ENCODE assay signal across 13 cellular contexts in genomic region chrX:49037883-49038475, GRCh38. TPM values are rescaled to one million over a fixed set of nuclear protein-coding genes. Genes with fewer than 3 reads are reported as not detected.
DNase-seq lines count a peak whose midpoint lies in the region; ATAC-seq and TF ChIP-seq lines count a peak whose summit lies in the region.
"Had no signal": no experiment of that assay in that cellular context is flagged by ENCODE, and none has a peak within 500 bp of the region (broad histone marks: within the 10 kb centered on the region; RNA-seq: fewer than 3 reads in every experiment).

No MANE protein-coding gene starts in this region.

- H3K27ac Mint-ChIP-seq in endothelial cell (ENCODE audit: unreplicated experiment) = peak overlapping the region; percentile 48
- H3K27ac Mint-ChIP-seq in progenitor cell of endocrine pancreas = peak overlapping the region; percentile 86

- H3K36me3 Mint-ChIP-seq in endothelial cell (ENCODE audit: low read depth, unreplicated experiment) = peaks cover 18% of the 10 kb centered on the region
- peaks cover 18% of the 10 kb centered on the region for H3K36me3 Mint-ChIP-seq in progenitor cell of endocrine pancreas (ENCODE audit: insufficient read depth)

- H4K20me1 ChIP-seq in GM23248 (ENCODE audit: insufficient read depth) = no peaks in the 10 kb centered on the region

- H3K27me3 ChIP-seq in GM23248 (replicated peaks; ENCODE audit: insufficient read depth) (no peaks in the 10 kb centered on the region), ascending aorta (no peaks in the 10 kb centered on the region)
- H3K27me3 ChIP-seq: MG63 had no signal

- H3K9me3 Mint-ChIP-seq in endothelial cell (ENCODE audit: unreplicated experiment) (no peaks in the 10 kb centered on the region), progenitor cell of endocrine pancreas (ENCODE audit: low read depth) (peaks cover 7% of the 10 kb centered on the region)

- intact Hi-C loops in ascending aorta (cut with DNase I) = no loop called here

- H3K9ac ChIP-seq in GM23248 = no peak overlapping the region

- H3K27me3 Mint-ChIP-seq in endothelial cell (ENCODE audit: unreplicated experiment) (peaks cover 9% of the 10 kb centered on the region), progenitor cell of endocrine pancreas (no peaks in the 10 kb centered on the region)

- DNase-seq in GM23248 = peak; percentile 62
- DNase-seq in M059J (ENCODE audit: low read depth) = peak; percentile 51
- DNase-seq in endothelial cell (ENCODE audit: low spot score) = no peak
- no peak for DNase-seq in progenitor cell of endocrine pancreas (ENCODE audit: low spot score, unreplicated experiment)
- no peak for DNase-seq in ascending aorta (ENCODE audit: low spot score in 2 of 2)
- DNase-seq: activated CD4-positive, alpha-beta T cell treated with anti-CD3 and anti-CD28 coated beads, Interleukin-2, amount 50 U/mL, for 1 hour; activated naive CD4-positive, alpha-beta T cell; foreskin melanocyte; MG63; NCI-H2081; right cardiac atrium had no signal

- no peak for ATAC-seq in SK-N-SH treated with all-trans-retinoic acid at 6 μM for 48 hours
- no peak for ATAC-seq in GM19023 (IDR thresholded peaks at IDR 0.05; ENCODE audit: unreplicated experiment)
- ATAC-seq: right cardiac atrium had no signal

- no peak for TF ChIP-seq CTCF in endothelial cell (IDR thresholded peaks at IDR 0.05; ENCODE audit: unreplicated experiment)
- no peak for TF ChIP-seq CTCF in progenitor cell of endocrine pancreas (IDR thresholded peaks at IDR 0.05; ENCODE audit: unreplicated experiment)
- no peak for TF ChIP-seq CTCF in ascending aorta (IDR thresholded peaks at IDR 0.05)

- H3K4me1 ChIP-seq in GM23248 (ENCODE audit: insufficient read depth) = peaks cover 13% of the 10 kb centered on the region
- peaks cover 0 to 3% of the 10 kb centered on the region in 2 donors for H3K4me1 ChIP-seq in ascending aorta

- H3K9me2 ChIP-seq in GM23248 (ENCODE audit: insufficient read depth) = no peaks in the 10 kb centered on the region

- H3K79me2 ChIP-seq in GM23248 (ENCODE audit: insufficient read depth) = peaks cover 76% of the 10 kb centered on the region

- no peak overlapping the region for H2AFZ ChIP-seq in GM23248

- in situ Hi-C loops in GM23248 (cut with MboI) = loop anchor here (25.0 kb wide), 1 partner anchor 101 kb away; no protein-coding TSS in a partner anchor

- no peak overlapping the region for H3K4me3 ChIP-seq in GM23248
- H3K4me3 ChIP-seq in ascending aorta = no peak overlapping the region
- H3K4me3 ChIP-seq: MG63 had no signal

- H3F3A ChIP-seq in GM23248 (ENCODE audit: insufficient read depth) = peaks cover 26% of the 10 kb centered on the region; the same call in 1 of the 2 replicates

- H3K36me3 ChIP-seq in GM23248 (ENCODE audit: low read depth) = no peaks in the 10 kb centered on the region; the same call in 1 of the 2 replicates
- peaks cover 33 to 51% of the 10 kb centered on the region in 2 donors for H3K36me3 ChIP-seq in ascending aorta

- peak overlapping the region; percentile 51; the same call in 1 of the 2 replicates for H3K27ac ChIP-seq in GM23248
- H3K27ac ChIP-seq in ascending aorta = peak overlapping the region in 1 of 2 donors; percentile 98

- no peak overlapping the region for H3K4me2 ChIP-seq in GM23248 (ENCODE audit: unreplicated experiment)

- H3K4me3 Mint-ChIP-seq in endothelial cell (ENCODE audit: unreplicated experiment) = peak overlapping the region; percentile 47
- H3K4me3 Mint-ChIP-seq in progenitor cell of endocrine pancreas (ENCODE audit: low read depth) = no peak overlapping the region

- WGBS in GM23248 (ENCODE audit: low coverage in 1 of 2, low lambda C conversion rate in 2 of 2, missing lambda C conversion rate in 2 of 2), 2 experiments = 70 to 90% methylated on average over 4 to 13 of the region's 15 CpGs

- H3K4me1 Mint-ChIP-seq in endothelial cell (ENCODE audit: unreplicated experiment) = peaks cover 28% of the 10 kb centered on the region
- peaks cover 18% of the 10 kb centered on the region for H3K4me1 Mint-ChIP-seq in progenitor cell of endocrine pancreas (ENCODE audit: low read depth)

- H3K9me3 ChIP-seq in GM23248 (ENCODE audit: low read depth) = no peaks in the 10 kb centered on the region
- no peaks in the 10 kb centered on the region for H3K9me3 ChIP-seq in ascending aorta
- H3K9me3 ChIP-seq: MG63 had no signal

TF ChIP-seq in SK-N-SH treated with all-trans-retinoic acid at 6 μM for 48 hours, 23 proteins besides CTCF, POLR2A, EP300 and RAD21 (continues in another document):
- TF ChIP-seq ZFP3 (CRISPR knock-in tag; IDR thresholded peaks at IDR 0.05) (no peak), TSHZ2 (CRISPR knock-in tag; IDR thresholded peaks at IDR 0.05) (no peak), OSR1 (CRISPR knock-in tag; IDR thresholded peaks at IDR 0.05) (no peak), ZC3H10 (CRISPR knock-in tag; IDR thresholded peaks at IDR 0.05) (no peak), BACH2 (CRISPR knock-in tag; IDR thresholded peaks at IDR 0.05; ENCODE audit: borderline replicate concordance) (no peak), TOX (CRISPR knock-in tag; IDR thresholded peaks at IDR 0.05; ENCODE audit: borderline replicate concordance) (no peak), ZNF70 (CRISPR knock-in tag; IDR thresholded peaks at IDR 0.05) (no peak), ESRRG (CRISPR knock-in tag; IDR thresholded peaks at IDR 0.05) (no peak), CREB5 (CRISPR knock-in tag; IDR thresholded peaks at IDR 0.05; ENCODE audit: low read depth) (no peak), SNAI2 (CRISPR knock-in tag; IDR thresholded peaks at IDR 0.05) (no peak), GLIS3 (CRISPR knock-in tag; IDR thresholded peaks at IDR 0.05) (no peak), PPARA (CRISPR knock-in tag; IDR thresholded peaks at IDR 0.05; ENCODE audit: borderline replicate concordance) (no peak)

RNA-seq across cellular contexts. Expression of gene TFE3, which starts 5.2 kb away (rescaled TPM):
- total RNA-seq in GM23248 (2014; rRNA removed; shearing (Covaris generic)) = 72.5 and 85.6 TPM in 2 replicates
- polyA plus RNA-seq in GM23248 (2016; fragmentation: Nextera tagmentation; extraction: Ambion mirVana) = 53.0 and 57.3 TPM in 2 replicates
- 40.9 and 71.6 TPM in 2 replicates for total RNA-seq in M059J (2014; rRNA removed; shearing (Covaris generic))
- total RNA-seq in endothelial cell (ENCODE audit: unreplicated experiment) (31.0 TPM), progenitor cell of endocrine pancreas (39.7 and 40.8 TPM in 2 replicates), ascending aorta (141 TPM)

RNA-seq across cellular contexts. Expression of gene CCDC120, which starts 20.8 kb away (rescaled TPM):
- total RNA-seq in GM23248 (2014; rRNA removed; shearing (Covaris generic)) = 0.22 TPM in 1 of 2 replicates, not detected in the other
- polyA plus RNA-seq in GM23248 (2016; fragmentation: Nextera tagmentation; extraction: Ambion mirVana) = 0.94 and 1.3 TPM in 2 replicates
- total RNA-seq in M059J (2014; rRNA removed; shearing (Covaris generic)) = 0.07 and 1.1 TPM in 2 replicates
- total RNA-seq in endothelial cell (ENCODE audit: unreplicated experiment) (22.5 TPM), progenitor cell of endocrine pancreas (27.1 and 27.9 TPM in 2 replicates), ascending aorta (0.11 TPM)

RNA-seq across cellular contexts. Expression of gene PRAF2, which starts 35.8 kb away (rescaled TPM):
- total RNA-seq in GM23248 (2014; rRNA removed; shearing (Covaris generic)) = 17.5 and 24.6 TPM in 2 replicates
- polyA plus RNA-seq in GM23248 (2016; fragmentation: Nextera tagmentation; extraction: Ambion mirVana) = 141 and 143 TPM in 2 replicates
- 25.0 and 29.3 TPM in 2 replicates for total RNA-seq in M059J (2014; rRNA removed; shearing (Covaris generic))
- total RNA-seq in endothelial cell (ENCODE audit: unreplicated experiment) = 22.3 TPM
- 22.6 and 24.1 TPM in 2 replicates for total RNA-seq in progenitor cell of endocrine pancreas
- total RNA-seq in ascending aorta = 48.4 TPM

RNA-seq across cellular contexts. Expression of gene GRIPAP1, which starts 35.9 kb away (rescaled TPM):
- 16.5 and 31.6 TPM in 2 replicates for total RNA-seq in GM23248 (2014; rRNA removed; shearing (Covaris generic))
- 16.5 and 21.8 TPM in 2 replicates for polyA plus RNA-seq in GM23248 (2016; fragmentation: Nextera tagmentation; extraction: Ambion mirVana)
- total RNA-seq in M059J (2014; rRNA removed; shearing (Covaris generic)) = 20.1 and 46.6 TPM in 2 replicates
- total RNA-seq in endothelial cell (ENCODE audit: unreplicated experiment) (63.6 TPM), progenitor cell of endocrine pancreas (89.9 and 98.4 TPM in 2 replicates), ascending aorta (15.0 TPM)

RNA-seq across cellular contexts. Expression of gene WDR45, which starts 41.7 kb away (rescaled TPM):
- 78.5 and 91.9 TPM in 2 replicates for total RNA-seq in GM23248 (2014; rRNA removed; shearing (Covaris generic))
- 101 and 103 TPM in 2 replicates for polyA plus RNA-seq in GM23248 (2016; fragmentation: Nextera tagmentation; extraction: Ambion mirVana)
- 39.5 and 45.2 TPM in 2 replicates for total RNA-seq in M059J (2014; rRNA removed; shearing (Covaris generic))
- 46.4 TPM for total RNA-seq in endothelial cell (ENCODE audit: unreplicated experiment)
- 44.9 and 55.0 TPM in 2 replicates for total RNA-seq in progenitor cell of endocrine pancreas
- 169 TPM for total RNA-seq in ascending aorta

Comparison
In these comparisons a context has a peak if more than half of its experiments do, and no peak if none do; other contexts are left out.
1. DNase-seq: peak in GM23248 (single experiment) and M059J (single experiment); none in endothelial cell (single experiment), progenitor cell of endocrine pancreas (single experiment) and ascending aorta (0 of 2).
2. RNA of gene CCDC120, which starts 20.8 kb away (total RNA-seq): 27.1 to 27.9 TPM in progenitor cell of endocrine pancreas and 22.5 TPM in endothelial cell (single experiment); 0.07 to 1.1 TPM in M059J, 0.22 TPM in GM23248 and 0.11 TPM in ascending aorta (single experiment); every median in the first group is over 10 times any median in the second.